Comparison of ENCODE assay signal across 18 cellular contexts in the genomic region with DNA sequence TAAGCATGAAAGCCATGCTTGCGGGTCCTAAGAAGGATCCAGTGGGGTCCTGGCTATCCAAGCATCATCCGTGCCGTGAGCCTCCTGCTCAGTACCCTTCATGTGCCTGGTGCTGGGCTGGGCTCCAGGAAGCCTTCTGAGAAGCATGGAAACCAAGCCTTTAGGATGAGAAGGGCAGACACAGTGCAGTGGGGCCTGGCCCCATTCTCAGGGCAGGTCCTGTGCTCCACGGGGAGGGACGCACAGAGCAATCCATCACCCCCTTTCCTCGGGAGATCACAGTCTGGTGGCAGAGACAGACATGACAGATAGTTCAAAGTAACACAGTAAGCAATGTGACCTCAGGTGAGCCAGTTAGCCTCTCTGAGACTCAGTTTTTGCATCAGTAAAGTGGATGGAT.
DNase-seq lines count a peak whose midpoint lies in the region; ATAC-seq and TF ChIP-seq lines count a peak whose summit lies in the region.
"Had no signal": no experiment of that assay in that cellular context is flagged by ENCODE, and none has a peak within 500 bp of the region (broad histone marks: within the 10 kb centered on the region; RNA-seq: fewer than 3 reads in every experiment).

No MANE protein-coding gene starts in this region.

- no peaks in the 10 kb centered on the region for H3K27me3 Mint-ChIP-seq in activated T-helper 17 cell treated with anti-CD3 and anti-CD28 coated beads, Interleukin-2, amount 50 U/mL, for 72 hours

- no peaks in the 10 kb centered on the region for H3K27me3 ChIP-seq in layer of hippocampus (ENCODE audit: control insufficient read depth, insufficient read depth, low read length)
- no peaks in the 10 kb centered on the region for H3K27me3 ChIP-seq in sigmoid colon
- H3K27me3 ChIP-seq: adrenal gland, left lung, pancreas, uterus had no signal

- H3K27ac ChIP-seq in layer of hippocampus (ENCODE audit: low read depth, low read length), result peak overlapping the region; percentile 2
- no peak overlapping the region for H3K27ac ChIP-seq in sigmoid colon
- H3K27ac ChIP-seq: A549, left lung, pancreas, uterus had no signal

- no peak for ATAC-seq in activated T-helper 17 cell treated with anti-CD3 and anti-CD28 coated beads, Interleukin-2, amount 50 U/mL, for 72 hours (replicated peaks)
- ATAC-seq in HG03095 (IDR thresholded peaks at IDR 0.05; ENCODE audit: unreplicated experiment), result no peak
- no peak for ATAC-seq in GM19395 (IDR thresholded peaks at IDR 0.05; ENCODE audit: unreplicated experiment)
- ATAC-seq: PC-3 had no signal

- no peaks in the 10 kb centered on the region for H3K9me3 Mint-ChIP-seq in activated T-helper 17 cell treated with anti-CD3 and anti-CD28 coated beads, Interleukin-2, amount 50 U/mL, for 72 hours
- H3K9me3 Mint-ChIP-seq: T-helper 2 cell treated with Interferon-gamma antibody and Interleukin-4, amounts not matched to agents 5 μg/mL and 100 μg/mL, for 36 hours had no signal

- peak; percentile 46 for DNase-seq in activated effector memory CD4-positive, alpha-beta T cell treated with anti-CD3 and anti-CD28 coated beads, Interleukin-2, amount 50 U/mL, for 16 hours
- DNase-seq in activated effector memory CD4-positive, alpha-beta T cell treated with Interleukin-2 at 50 U/mL for 16 hours, result no peak
- DNase-seq in sigmoid colon, result peak; percentile 43
- DNase-seq in HuH-7 (ENCODE audit: low spot score), result no peak
- DNase-seq: effector CD8-positive, alpha-beta T cell; NCI-H1436 treated with DMSO at 0.1 percent for 48 hours; stimulated activated CD4-positive, alpha-beta T cell treated with anti-CD3 and anti-CD28 coated beads, Interleukin-1b, Interleukin-23, amount 100 ng/mL, for 48 hours; uterus had no signal

- TF ChIP-seq CTCF in sigmoid colon (IDR thresholded peaks at IDR 0.05), result no peak

- no peak for TF ChIP-seq EP300 in sigmoid colon (IDR thresholded peaks at IDR 0.05)

- H3K36me3 ChIP-seq in sigmoid colon, result peaks cover 0 to 30% (median 21%) of the 10 kb centered on the region in 4 donors
- H3K36me3 ChIP-seq: uterus had no signal

- H3K36me3 Mint-ChIP-seq in activated T-helper 17 cell treated with anti-CD3 and anti-CD28 coated beads, Interleukin-2, amount 50 U/mL, for 72 hours (ENCODE audit: low read depth), result peaks cover 94% of the 10 kb centered on the region

- peaks cover 0 to 14% (median 0%) of the 10 kb centered on the region in 4 donors for H3K4me1 ChIP-seq in sigmoid colon
- H3K4me1 ChIP-seq: A549, left lung, uterus had no signal

- no peak overlapping the region for H3K4me3 Mint-ChIP-seq in activated T-helper 17 cell treated with anti-CD3 and anti-CD28 coated beads, Interleukin-2, amount 50 U/mL, for 72 hours
- H3K4me3 Mint-ChIP-seq: T-helper 2 cell treated with Interferon-gamma antibody and Interleukin-4, amounts not matched to agents 5 μg/mL and 100 μg/mL, for 36 hours had no signal

- TF ChIP-seq POLR2A in sigmoid colon (IDR thresholded peaks at IDR 0.05), result no peak

- peaks cover 14% of the 10 kb centered on the region for H3K4me1 Mint-ChIP-seq in activated T-helper 17 cell treated with anti-CD3 and anti-CD28 coated beads, Interleukin-2, amount 50 U/mL, for 72 hours

- H3K4me3 ChIP-seq in sigmoid colon, result no peak overlapping the region
- H3K4me3 ChIP-seq: A549, adrenal gland, left lung, pancreas, uterus had no signal

- H3K9me3 ChIP-seq in sigmoid colon, result no peaks in the 10 kb centered on the region
- H3K9me3 ChIP-seq: A549, adrenal gland, left lung, pancreas, uterus had no signal

- intact Hi-C loops in sigmoid colon (cut with DNase I), result no loop called here

- WGBS in sigmoid colon, 2 donors, result 79% methylated on average over 6 of the region's 6 CpGs

- peak overlapping the region; percentile 69 for H3K27ac Mint-ChIP-seq in activated T-helper 17 cell treated with anti-CD3 and anti-CD28 coated beads, Interleukin-2, amount 50 U/mL, for 72 hours
- H3K27ac Mint-ChIP-seq: T-helper 2 cell treated with Interferon-gamma antibody and Interleukin-4, amounts not matched to agents 5 μg/mL and 100 μg/mL, for 36 hours had no signal

Comparison
In these comparisons a context has a peak if more than half of its experiments do, and no peak if none do; other contexts are left out.
1. DNase-seq: peak in activated effector memory CD4-positive, alpha-beta T cell treated with anti-CD3 and anti-CD28 coated beads, Interleukin-2, amount 50 U/mL, for 16 hours (single experiment) and sigmoid colon (single experiment); none in activated effector memory CD4-positive, alpha-beta T cell treated with Interleukin-2 at 50 U/mL for 16 hours (single experiment) and HuH-7 (single experiment).